Comparison of ENCODE assay signal across 1 cellular context in genomic region chr7:147674705-147675104, GRCh38.
TF ChIP-seq lines count a peak whose summit lies in the region.

No MANE protein-coding gene starts in this region.

TF ChIP-seq in SK-N-SH, 30 proteins besides CTCF, POLR2A, EP300 and RAD21 (continued from another document):
- TF ChIP-seq ZBTB33 (IDR thresholded peaks at IDR 0.05; ENCODE audit: borderline replicate concordance, low read depth) (no peak), GATA2 (CRISPR knock-in tag; IDR thresholded peaks at IDR 0.05) (no peak)
